In the genomic region with DNA sequence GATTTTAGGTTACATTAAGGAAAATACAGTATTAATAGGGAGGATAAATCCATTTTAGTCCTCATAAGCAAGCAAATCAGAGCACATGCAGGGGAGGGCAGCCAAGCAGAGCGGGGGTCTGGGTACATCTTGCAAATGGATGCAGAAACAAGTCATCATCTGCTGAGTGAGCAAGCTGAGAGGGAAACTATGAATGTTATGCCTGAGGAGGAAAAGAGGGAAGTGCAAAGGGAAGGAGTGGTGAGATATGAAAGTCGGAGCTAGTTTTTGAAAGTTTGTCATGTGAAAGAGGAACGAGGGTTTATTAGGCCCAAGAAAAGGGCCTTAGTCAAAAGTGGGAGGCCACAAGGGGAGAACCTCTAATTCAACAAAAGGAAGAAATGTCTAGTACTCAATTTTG, we compare ENCODE assay signal across 32 cellular contexts. TPM values are rescaled to one million over a fixed set of nuclear protein-coding genes. Genes with fewer than 3 reads are reported as not detected.
A peak's percentile ranks its signal among the peaks of the same experiment; 100 is the strongest.
DNase-seq lines count a peak whose midpoint lies in the region; ATAC-seq and TF ChIP-seq lines count a peak whose summit lies in the region.
"Had no signal": no experiment of that assay in that cellular context is flagged by ENCODE, and none has a peak within 500 bp of the region (broad histone marks: within the 10 kb centered on the region; RNA-seq: fewer than 3 reads in every experiment).

No MANE protein-coding gene starts in this region.

- H3K4me3 ChIP-seq in NB4 (ENCODE audit: low read depth, low read length) (no peak overlapping the region), neutrophil (ENCODE audit: low read depth in 1 of 2, low read length in 1 of 2) (no peak overlapping the region)
- H3K4me3 ChIP-seq: ascending aorta, cardiac muscle cell, coronary artery, esophagus squamous epithelium, lung, MG63, tibial artery had no signal

- no peak overlapping the region for H3K4me3 Mint-ChIP-seq in T-helper 17 cell
- H3K4me3 Mint-ChIP-seq: activated CD8-positive, alpha-beta T cell treated with anti-CD3 and anti-CD28 coated beads, Interleukin-2, amount 10 ng/mL, durations not matched to agents 7 days and 5 days; activated naive CD8-positive, alpha-beta T cell treated with anti-CD3 and anti-CD28 coated beads for 36 hours; endodermal cell; nephron progenitor cell; T-cell had no signal

- TF ChIP-seq CTCF in NB4 (IDR thresholded peaks at IDR 0.05; ENCODE audit: low read depth, low read length) (no peak), neutrophil (IDR thresholded peaks at IDR 0.05) (no peak)

- H3K27me3 Mint-ChIP-seq in T-helper 17 cell = peaks cover 5% of the 10 kb centered on the region

- peaks cover 12 to 16% of the 10 kb centered on the region in 2 experiments for H3K4me1 ChIP-seq in neutrophil (ENCODE audit: control insufficient read depth in 1 of 2, insufficient read depth in 1 of 2, low read depth in 1 of 2, low read length in 1 of 2)
- H3K4me1 ChIP-seq: ascending aorta, Caco-2, esophagus squamous epithelium, parathyroid adenoma, tibial artery had no signal

- H3K36me3 Mint-ChIP-seq in T-helper 17 cell (ENCODE audit: low read depth) = no peaks in the 10 kb centered on the region
- H3K36me3 Mint-ChIP-seq: activated naive CD8-positive, alpha-beta T cell treated with anti-CD3 and anti-CD28 coated beads for 36 hours; T-cell had no signal

- H3K9me3 ChIP-seq in T-helper 17 cell (ENCODE audit: control insufficient read depth, low read length, poor library complexity, severe bottlenecking) (no peaks in the 10 kb centered on the region), neutrophil (no peaks in the 10 kb centered on the region)
- H3K9me3 ChIP-seq: ascending aorta, Caco-2, esophagus squamous epithelium, MG63, tibial artery had no signal

- ATAC-seq in GM21529 (IDR thresholded peaks at IDR 0.05; ENCODE audit: unreplicated experiment) (peak; percentile 67), T-helper 17 cell (no peak), HG02885 (IDR thresholded peaks at IDR 0.05; ENCODE audit: poor library complexity, unreplicated experiment) (no peak), GM18520 (IDR thresholded peaks at IDR 0.05; ENCODE audit: unreplicated experiment) (no peak)
- ATAC-seq: activated CD8-positive, alpha-beta T cell treated with anti-CD3 and anti-CD28 coated beads, Interleukin-2, amount 10 ng/mL, durations not matched to agents 7 days and 5 days; PC-3; T-cell had no signal

- H3K4me1 Mint-ChIP-seq in T-helper 17 cell = no peaks in the 10 kb centered on the region
- H3K4me1 Mint-ChIP-seq: activated naive CD8-positive, alpha-beta T cell treated with anti-CD3 and anti-CD28 coated beads for 36 hours; endodermal cell; nephron progenitor cell; T-cell had no signal

- no peaks in the 10 kb centered on the region for H3K27me3 ChIP-seq in neutrophil
- H3K27me3 ChIP-seq: ascending aorta, cardiac muscle cell, esophagus squamous epithelium, MG63, tibial artery had no signal

- TF ChIP-seq POLR2A in NB4 (IDR thresholded peaks at IDR 0.05; ENCODE audit: extremely low read depth, insufficient read length) = no peak

- H3K36me3 ChIP-seq in neutrophil = no peaks in the 10 kb centered on the region
- H3K36me3 ChIP-seq: ascending aorta, cardiac muscle cell, esophagus squamous epithelium, MG63, tibial artery had no signal

- DNase-seq in NB4 (ENCODE audit: low read depth) (peak; percentile 49), T-helper 17 cell (no peak), D341Med (ENCODE audit: low spot score) (no peak), COR-L47 (lab: John Stamatoyannopoulos, UW) (no peak)
- DNase-seq: ACHN; activated CD8-positive, alpha-beta T cell treated with anti-CD3 and anti-CD28 coated beads, Interleukin-2, amount 10 ng/mL, durations not matched to agents 7 days and 5 days; activated naive CD8-positive, alpha-beta T cell treated with anti-CD3 and anti-CD28 coated beads for 36 hours; Caco-2; DND-41; endodermal cell; esophagus squamous epithelium; foreskin melanocyte; MG63; NCI-H1436 treated with DMSO at 0.1 percent for 48 hours; NCI-H748 treated with DMSO at 0.1 percent for 48 hours; nephron progenitor cell; PC-3; Right ventricle myocardium superior; small intestine; stimulated activated CD4-positive, alpha-beta T cell treated with anti-CD3 and anti-CD28 coated beads, Interleukin-1b, Interleukin-23, amount 100 ng/mL, for 48 hours; T-cell; tibial artery had no signal

- H3K27ac Mint-ChIP-seq in T-helper 17 cell = peak overlapping the region; percentile 10
- H3K27ac Mint-ChIP-seq: activated CD8-positive, alpha-beta T cell treated with anti-CD3 and anti-CD28 coated beads, Interleukin-2, amount 10 ng/mL, durations not matched to agents 7 days and 5 days; activated naive CD8-positive, alpha-beta T cell treated with anti-CD3 and anti-CD28 coated beads for 36 hours; endodermal cell; nephron progenitor cell; T-cell had no signal

- H3K27ac ChIP-seq in neutrophil = peak overlapping the region; percentile 65
- H3K27ac ChIP-seq: ascending aorta, cardiac muscle cell, coronary artery, esophagus squamous epithelium, parathyroid adenoma, tibial artery had no signal

RNA-seq across cellular contexts. Expression of gene PTX3, which starts 15.4 kb away (rescaled TPM):
- 1 to 10 TPM in 1 of 2 donors, under 1 TPM in 1; 0.50 to 1.2 TPM for total RNA-seq in T-helper 17 cell
- total RNA-seq: activated CD8-positive, alpha-beta T cell treated with anti-CD3 and anti-CD28 coated beads, Interleukin-2, amount 10 ng/mL, durations not matched to agents 7 days and 5 days; Caco-2; HT-29 had no signal

RNA-seq across cellular contexts. Expression of gene VEPH1, which starts 51.1 kb away (rescaled TPM):
- total RNA-seq in T-helper 17 cell = 1 to 10 TPM in 1 of 2 donors, under 1 TPM in 1; 0.15 to 3.9 TPM
- total RNA-seq: activated CD8-positive, alpha-beta T cell treated with anti-CD3 and anti-CD28 coated beads, Interleukin-2, amount 10 ng/mL, durations not matched to agents 7 days and 5 days; activated naive CD8-positive, alpha-beta T cell treated with anti-CD3 and anti-CD28 coated beads for 36 hours; esophagus squamous epithelium; HT-29; Right ventricle myocardium superior had no signal
